7 cellular contexts compared by ENCODE assay signal in the genomic region with DNA sequence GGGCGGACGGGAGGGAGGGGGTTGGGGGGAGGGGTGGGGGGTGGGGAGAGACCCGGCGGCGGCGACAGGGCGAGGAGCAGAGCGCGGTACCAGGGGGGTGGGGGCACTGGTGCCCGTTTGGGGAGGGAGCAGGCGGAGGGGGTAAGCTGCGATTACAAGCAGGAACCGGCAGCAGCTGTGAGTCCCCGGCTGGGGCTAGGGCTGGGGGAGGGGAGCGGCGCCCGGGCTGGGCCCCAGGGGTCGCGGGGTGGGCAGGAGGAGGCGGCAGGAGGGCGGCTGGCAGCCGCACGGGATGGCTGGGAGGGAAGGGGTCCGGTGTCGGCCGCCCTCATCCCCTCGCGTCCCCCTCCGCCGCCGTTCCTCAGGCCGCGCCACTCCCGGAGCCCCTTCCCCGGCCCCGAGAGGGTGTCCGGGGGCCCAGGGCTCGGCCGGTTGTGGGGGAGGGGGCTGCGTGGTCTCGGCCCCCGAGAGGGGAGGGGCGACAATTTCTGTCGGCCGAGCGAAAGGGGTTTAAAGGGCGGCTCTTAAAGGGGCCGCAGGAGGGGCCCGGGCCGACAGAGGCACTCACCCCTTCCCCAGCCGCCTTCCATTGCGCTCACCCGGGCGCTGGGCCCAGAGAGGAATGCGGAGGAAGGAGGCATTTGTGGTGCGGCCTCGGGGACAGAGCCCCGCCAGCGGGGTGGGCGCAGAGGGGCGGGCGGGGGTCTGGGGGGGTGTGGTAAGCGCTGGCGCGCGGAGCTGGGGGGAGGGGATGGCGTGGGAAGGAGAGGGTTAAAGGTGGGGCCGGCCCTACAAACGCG. TPM values are rescaled to one million over a fixed set of nuclear protein-coding genes. Genes with fewer than 3 reads are reported as not detected.
DNase-seq lines count a peak whose midpoint lies in the region; ATAC-seq and TF ChIP-seq lines count a peak whose summit lies in the region.

A gene with protein sequence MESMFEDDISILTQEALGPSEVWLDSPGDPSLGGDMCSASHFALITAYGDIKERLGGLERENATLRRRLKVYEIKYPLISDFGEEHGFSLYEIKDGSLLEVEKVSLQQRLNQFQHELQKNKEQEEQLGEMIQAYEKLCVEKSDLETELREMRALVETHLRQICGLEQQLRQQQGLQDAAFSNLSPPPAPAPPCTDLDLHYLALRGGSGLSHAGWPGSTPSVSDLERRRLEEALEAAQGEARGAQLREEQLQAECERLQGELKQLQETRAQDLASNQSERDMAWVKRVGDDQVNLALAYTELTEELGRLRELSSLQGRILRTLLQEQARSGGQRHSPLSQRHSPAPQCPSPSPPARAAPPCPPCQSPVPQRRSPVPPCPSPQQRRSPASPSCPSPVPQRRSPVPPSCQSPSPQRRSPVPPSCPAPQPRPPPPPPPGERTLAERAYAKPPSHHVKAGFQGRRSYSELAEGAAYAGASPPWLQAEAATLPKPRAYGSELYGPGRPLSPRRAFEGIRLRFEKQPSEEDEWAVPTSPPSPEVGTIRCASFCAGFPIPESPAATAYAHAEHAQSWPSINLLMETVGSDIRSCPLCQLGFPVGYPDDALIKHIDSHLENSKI (plus strand): TSS at position 144 of the 800 bp plus-strand sequence. CDS start 1,952 bp downstream, outside the sequence.

- peak; percentile 13 for ATAC-seq in esophagus mucosa
- ATAC-seq in naive thymus-derived CD4-positive, alpha-beta T cell = peak; percentile 60

- no peaks in the 10 kb centered on the region for H3K36me3 Mint-ChIP-seq in naive thymus-derived CD4-positive, alpha-beta T cell
- H3K36me3 Mint-ChIP-seq in type B pancreatic cell = no peaks in the 10 kb centered on the region

- POLR2A ChIA-PET in naive thymus-derived CD4-positive, alpha-beta T cell (lab: Charles Lee) = interaction anchor here (1.2 to 1.6 kb wide), 2 partner anchors 27 to 30 kb away, joined by 3 to 5 read pairs; no protein-coding TSS in a partner anchor

- intact Hi-C loops in naive thymus-derived CD4-positive, alpha-beta T cell (cut with micrococcal nuclease) = loop anchor here in 1 of 2 donors (1.0 to 10.0 kb wide), 3 partner anchors 12 to 201 kb away; a partner anchor contains a TSS

- peaks cover 17 to 38% (median 23%) of the 10 kb centered on the region in 7 donors for H3K4me1 Mint-ChIP-seq in naive thymus-derived CD4-positive, alpha-beta T cell
- peaks cover 21% of the 10 kb centered on the region for H3K4me1 Mint-ChIP-seq in type B pancreatic cell (ENCODE audit: unreplicated experiment)

- H3K27ac Mint-ChIP-seq in naive thymus-derived CD4-positive, alpha-beta T cell = peak within 1 kb of the TSS; percentile 13 to 91 (median 83)
- H3K27ac Mint-ChIP-seq in type B pancreatic cell = peak within 1 kb of the TSS; percentile 85

- peaks cover 0 to 13% (median 0%) of the 10 kb centered on the region in 5 donors for H3K27me3 Mint-ChIP-seq in naive thymus-derived CD4-positive, alpha-beta T cell
- H3K27me3 Mint-ChIP-seq in type B pancreatic cell = no peaks in the 10 kb centered on the region

- peak within 1 kb of the TSS; percentile 55 for H3K27ac ChIP-seq in naive thymus-derived CD4-positive, alpha-beta T cell (ENCODE audit: low read depth, low read length)

- peak within 1 kb of the TSS; percentile 19 for H3K4me3 ChIP-seq in GM12875 (ENCODE audit: low read depth, low read length)
- peak within 1 kb of the TSS; percentile 58 for H3K4me3 ChIP-seq in naive thymus-derived CD4-positive, alpha-beta T cell (ENCODE audit: low read length)

- CTCF ChIA-PET in naive thymus-derived CD4-positive, alpha-beta T cell (lab: Charles Lee) = interaction anchor here (1.0 kb wide), 1 partner anchor 45 kb away, joined by 6 read pairs; no protein-coding TSS in a partner anchor

- no peaks in the 10 kb centered on the region for H3K9me3 ChIP-seq in naive thymus-derived CD4-positive, alpha-beta T cell (ENCODE audit: control insufficient read depth in 2 of 3, low read length in 3 of 3)

- DNase-seq in NCI-H748 (lab: John Stamatoyannopoulos, UW; ENCODE audit: unreplicated experiment) = peak; percentile 74
- peak; percentile 52 for DNase-seq in activated T-cell treated with anti-CD3 and anti-CD28 coated beads, Interleukin-2, amount 50 U/mL, for 1 hour
- DNase-seq in naive thymus-derived CD4-positive, alpha-beta T cell = peak in 6 of 9 donors; percentile 33 to 65 (median 40)
- DNase-seq in type B pancreatic cell (ENCODE audit: extremely low spot score, unreplicated experiment) = peak; percentile 89
- no peak for DNase-seq in mucosa of gallbladder (ENCODE audit: low spot score)

- no peak for TF ChIP-seq CTCF in GM12875 (IDR thresholded peaks at IDR 0.05; ENCODE audit: borderline replicate concordance, insufficient read depth, low read depth, low read length)
- no peak for TF ChIP-seq CTCF in type B pancreatic cell (conservative IDR thresholded peaks at IDR 0.05)

- no peaks in the 10 kb centered on the region for H3K9me3 Mint-ChIP-seq in naive thymus-derived CD4-positive, alpha-beta T cell
- no peaks in the 10 kb centered on the region for H3K9me3 Mint-ChIP-seq in type B pancreatic cell

- H3K4me3 Mint-ChIP-seq in naive thymus-derived CD4-positive, alpha-beta T cell = peak within 1 kb of the TSS; percentile 89 to 99 (median 92)
- peak within 1 kb of the TSS; percentile 93 for H3K4me3 Mint-ChIP-seq in type B pancreatic cell

- H3K36me3 ChIP-seq in naive thymus-derived CD4-positive, alpha-beta T cell (ENCODE audit: control insufficient read depth in 2 of 3, insufficient read depth in 3 of 3, low read length in 3 of 3) = no peaks in the 10 kb centered on the region

- no peaks in the 10 kb centered on the region for H3K27me3 ChIP-seq in naive thymus-derived CD4-positive, alpha-beta T cell (ENCODE audit: control insufficient read depth in 2 of 2, insufficient read depth in 2 of 2, low read length in 2 of 2)

- peaks cover 14 to 21% of the 10 kb centered on the region in 2 donors for H3K4me1 ChIP-seq in naive thymus-derived CD4-positive, alpha-beta T cell (ENCODE audit: control insufficient read depth in 2 of 2, insufficient read depth in 2 of 2, low read length in 2 of 2)

RNA-seq across cellular contexts. Expression of the gene that starts here (rescaled TPM):
- total RNA-seq in esophagus mucosa (3.1 TPM), type B pancreatic cell (ENCODE audit: low replicate concordance) (10.5 and 19.7 TPM in 2 replicates), mucosa of gallbladder (9.2 TPM)
- 10 to 100 TPM in 1 of 5 experiments, 1 to 10 TPM in 4; 1.9 to 13.3 (median 2.9) TPM for total RNA-seq in naive thymus-derived CD4-positive, alpha-beta T cell
- under 1 TPM in 1 of 2 donors, not detected in 1; 0.08 TPM for polyA plus RNA-seq in naive thymus-derived CD4-positive, alpha-beta T cell
